In genomic region chr1:180611016-180611930, GRCh38 we compare ENCODE assay signal across 8 cellular contexts. TPM values are rescaled to one million over a fixed set of nuclear protein-coding genes. Genes with fewer than 3 reads are reported as not detected.
DNase-seq lines count a peak whose midpoint lies in the region; ATAC-seq and TF ChIP-seq lines count a peak whose summit lies in the region.

No MANE protein-coding gene starts in this region.

- H3K9me3 Mint-ChIP-seq in CD4-positive, alpha-beta memory T cell, result no peaks in the 10 kb centered on the region

- H3K4me2 ChIP-seq in Loucy (ENCODE audit: low read depth, low read length, poor library complexity, severe bottlenecking), result peak overlapping the region; percentile 1

- no peak for TF ChIP-seq CTCF in Loucy (conservative IDR thresholded peaks at IDR 0.05; ENCODE audit: low read length)
- TF ChIP-seq CTCF in adrenal gland (IDR thresholded peaks at IDR 0.05), result no peak
- TF ChIP-seq CTCF in left lung (IDR thresholded peaks at IDR 0.05), result no peak
- TF ChIP-seq CTCF in BE2C (IDR thresholded peaks at IDR 0.05; ENCODE audit: low read depth, low read length), result no peak

- no peaks in the 10 kb centered on the region for H4K20me1 ChIP-seq in Loucy (ENCODE audit: insufficient read depth, low read length, poor library complexity, severe bottlenecking)

- H3K27ac ChIP-seq in adrenal gland (peak overlapping the region; percentile 38 to 94 (median 67)), left lung (peak overlapping the region; percentile 46 to 58)
- H3K27ac ChIP-seq in CD4-positive, alpha-beta memory T cell (ENCODE audit: low read depth, low read length), result no peak overlapping the region

- CTCF ChIA-PET in CD4-positive, alpha-beta memory T cell (lab: Charles Lee; ENCODE audit: partially characterized antibody), result interaction anchor here (1.1 to 1.3 kb wide), 2 partner anchors 98 to 251 kb away, joined by 3 read pairs; no protein-coding TSS in a partner anchor

- H3K79me2 ChIP-seq in Loucy (ENCODE audit: insufficient read depth, low read length), result no peaks in the 10 kb centered on the region

- DNase-seq in AG08396 (ENCODE audit: low spot score) (peak; percentile 49), adrenal gland (peak in 6 of 7 donors; percentile 62 to 82 (median 75)), left lung (no peak), BE2C (no peak)
- DNase-seq in NK-92 treated with Interleukin-12 subunit alpha and Interleukin-12 subunit beta, amount 100 ng/mL, for 24 hours (lab: John Stamatoyannopoulos, UW), result no peak
- DNase-seq in CD4-positive, alpha-beta memory T cell, result no peak

- intact Hi-C loops in adrenal gland (cut with DNase I) (no loop called here), left lung (cut with DNase I) (no loop called here)
- intact Hi-C loops in CD4-positive, alpha-beta memory T cell (cut with micrococcal nuclease), result no loop called here

- no peak overlapping the region for H3K9ac ChIP-seq in Loucy (ENCODE audit: low read depth, low read length, poor library complexity, severe bottlenecking)

- H3K9me3 ChIP-seq in Loucy (ENCODE audit: insufficient read depth, low read depth, low read length), result no peaks in the 10 kb centered on the region
- no peaks in the 10 kb centered on the region for H3K9me3 ChIP-seq in adrenal gland (replicated peaks in 1 of 3)
- no peaks in the 10 kb centered on the region for H3K9me3 ChIP-seq in left lung
- H3K9me3 ChIP-seq in CD4-positive, alpha-beta memory T cell (ENCODE audit: control insufficient read depth in 1 of 2, low read length in 2 of 2), result no peaks in the 10 kb centered on the region
- no peaks in the 10 kb centered on the region for H3K9me3 ChIP-seq in BE2C

- no peaks in the 10 kb centered on the region for H3F3A ChIP-seq in Loucy (ENCODE audit: low read depth)

- H3K4me3 ChIP-seq in Loucy (ENCODE audit: low read length, poor library complexity, severe bottlenecking) (no peak overlapping the region), adrenal gland (no peak overlapping the region), left lung (no peak overlapping the region), BE2C (ENCODE audit: low read depth, low read length) (no peak overlapping the region)
- H3K4me3 ChIP-seq in CD4-positive, alpha-beta memory T cell (ENCODE audit: low read length in 2 of 2), result no peak overlapping the region

- no peaks in the 10 kb centered on the region for H3K27me3 ChIP-seq in Loucy (ENCODE audit: insufficient read depth, low read length, poor library complexity, severe bottlenecking)
- no peaks in the 10 kb centered on the region for H3K27me3 ChIP-seq in adrenal gland
- H3K27me3 ChIP-seq in left lung, result no peaks in the 10 kb centered on the region
- H3K27me3 ChIP-seq in CD4-positive, alpha-beta memory T cell (ENCODE audit: insufficient read depth, low read length), result no peaks in the 10 kb centered on the region
- H3K27me3 ChIP-seq in BE2C, result no peaks in the 10 kb centered on the region

- peak overlapping the region in 1 of 7 donors; percentile 21 for H3K27ac Mint-ChIP-seq in CD4-positive, alpha-beta memory T cell

- H3K27me3 Mint-ChIP-seq in CD4-positive, alpha-beta memory T cell, result no peaks in the 10 kb centered on the region

- H3K4me3 Mint-ChIP-seq in CD4-positive, alpha-beta memory T cell, result peak overlapping the region in 1 of 8 donors; percentile 25

- 31 to 38% (median 32%) methylated on average over 9 of the region's 9 CpGs for WGBS in adrenal gland, 4 donors

- POLR2A ChIA-PET in CD4-positive, alpha-beta memory T cell (lab: Charles Lee; ENCODE audit: partially characterized antibody), result no interaction called here

- H3K36me3 Mint-ChIP-seq in CD4-positive, alpha-beta memory T cell, result no peaks in the 10 kb centered on the region

- H3K9me2 ChIP-seq in Loucy (replicated peaks; ENCODE audit: low read depth, low read length), result no peaks in the 10 kb centered on the region

- peak in 1 of 2 donors; percentile 22 for TF ChIP-seq POLR2A in adrenal gland (IDR thresholded peaks at IDR 0.05)

- peak overlapping the region; percentile 83 for H2AFZ ChIP-seq in Loucy (ENCODE audit: low read length)

- ATAC-seq in left lung (peak; percentile 60), GM21786 (IDR thresholded peaks at IDR 0.05; ENCODE audit: unreplicated experiment) (no peak)

- H3K4me1 ChIP-seq in Loucy (ENCODE audit: insufficient read depth, low read length, poor library complexity, severe bottlenecking) (peaks cover 9% of the 10 kb centered on the region), adrenal gland (replicated peaks in 1 of 2) (peaks cover 6 to 25% of the 10 kb centered on the region in 2 donors), left lung (peaks cover 0 to 19% of the 10 kb centered on the region in 2 donors), BE2C (peaks cover 20% of the 10 kb centered on the region)
- no peaks in the 10 kb centered on the region for H3K4me1 ChIP-seq in CD4-positive, alpha-beta memory T cell (ENCODE audit: insufficient read depth, low read length)

- H3K36me3 ChIP-seq in Loucy (ENCODE audit: insufficient read depth, low read length), result no peaks in the 10 kb centered on the region
- no peaks in the 10 kb centered on the region for H3K36me3 ChIP-seq in adrenal gland (replicated peaks in 1 of 2)
- H3K36me3 ChIP-seq in left lung, result no peaks in the 10 kb centered on the region
- H3K36me3 ChIP-seq in CD4-positive, alpha-beta memory T cell (ENCODE audit: insufficient read depth, low read length), result no peaks in the 10 kb centered on the region
- no peaks in the 10 kb centered on the region for H3K36me3 ChIP-seq in BE2C

- peaks cover 0 to 9% (median 7%) of the 10 kb centered on the region in 4 donors for H3K4me1 Mint-ChIP-seq in CD4-positive, alpha-beta memory T cell

RNA-seq across cellular contexts. Expression of gene XPR1, which starts 20.5 kb away (rescaled TPM):
- 10 to 100 TPM; 16.1 to 53.0 (median 29.6) TPM for total RNA-seq in adrenal gland
- 10 to 100 TPM in 1 of 3 donors, 1 to 10 TPM in 2; 4.8 to 24.1 (median 5.6) TPM for polyA plus RNA-seq in adrenal gland
- total RNA-seq in left lung, result 10 to 100 TPM; 33.3 to 34.2 TPM
- total RNA-seq in CD4-positive, alpha-beta memory T cell, result 10 to 100 TPM; 16.8 to 17.0 TPM
- 1 to 10 TPM; 6.5 to 8.4 TPM for polyA plus RNA-seq in CD4-positive, alpha-beta memory T cell
- 36.5 TPM for polyA plus RNA-seq in BE2C (2012; ENCODE audit: insufficient read depth, insufficient read length, low read depth)

RNA-seq across cellular contexts. Expression of gene OVAAL, which starts 52.5 kb away (rescaled TPM):
- total RNA-seq in adrenal gland (under 1 TPM in 1 of 8 donors, not detected in 7; 0.14 TPM), left lung (not detected)
- not detected for polyA plus RNA-seq in adrenal gland
- not detected for total RNA-seq in CD4-positive, alpha-beta memory T cell
- not detected for polyA plus RNA-seq in CD4-positive, alpha-beta memory T cell
- 3.4 TPM for polyA plus RNA-seq in BE2C (2012; ENCODE audit: insufficient read depth, insufficient read length, low read depth)

Comparison
In these comparisons a context has a peak if more than half of its experiments do, and no peak if none do; other contexts are left out.
1. DNase-seq: peak in AG08396 (single experiment) and adrenal gland (6 of 7); none in left lung (0 of 2), NK-92 treated with Interleukin-12 subunit alpha and Interleukin-12 subunit beta, amount 100 ng/mL, for 24 hours (single experiment), CD4-positive, alpha-beta memory T cell (0 of 5) and BE2C (single experiment).